In genomic region chr2:205474746-205475145, GRCh38 we compare ENCODE assay signal across 17 cellular contexts.
DNase-seq lines count a peak whose midpoint lies in the region; TF ChIP-seq lines count a peak whose summit lies in the region.
"Had no signal": no experiment of that assay in that cellular context is flagged by ENCODE, and none has a peak within 500 bp of the region (broad histone marks: within the 10 kb centered on the region; RNA-seq: fewer than 3 reads in every experiment).

No MANE protein-coding gene starts in this region.

- no peak for TF ChIP-seq CTCF in cardiac fibroblast (IDR thresholded peaks at IDR 0.05; ENCODE audit: low read depth, low read length)

- H3K4me3 ChIP-seq in cardiac fibroblast (replicated peaks in 1 of 2; ENCODE audit: low read depth in 2 of 2, low read length in 2 of 2): no peak overlapping the region
- H3K4me3 ChIP-seq: body of pancreas, dorsolateral prefrontal cortex had no signal

- DNase-seq in EL (peak; percentile 53), HT1080 (ENCODE audit: low read depth) (peak; percentile 42), cardiac fibroblast (ENCODE audit: low read depth in 2 of 2) (peak; percentile 20 to 21), myocyte (ENCODE audit: low read depth) (peak; percentile 47), NOMO-1 (lab: John Stamatoyannopoulos, UW; ENCODE audit: unreplicated experiment in 2 of 2) (no peak), NCI-H2196 (lab: John Stamatoyannopoulos, UW; ENCODE audit: unreplicated experiment) (no peak), hepatic stellate cell (ENCODE audit: low spot score) (no peak)
- DNase-seq: activated naive CD4-positive, alpha-beta T cell; body of pancreas; dorsolateral prefrontal cortex; NCI-H1092; NCI-H774; posterior cingulate gyrus; RPMI8226; small intestine; stimulated activated naive CD4-positive, alpha-beta T cell treated with Interleukin-2 at 50 U/mL for 16 hours; WERI-Rb-1 had no signal

Comparison
In these comparisons a context has a peak if more than half of its experiments do, and no peak if none do; other contexts are left out.
1. DNase-seq: peak in EL (single experiment), HT1080 (single experiment), cardiac fibroblast (2 of 2) and myocyte (single experiment); none in NOMO-1 (0 of 2), NCI-H2196 (single experiment) and hepatic stellate cell (single experiment).